ENCODE assay signal across 8 cellular contexts in genomic region chr2:64749446-64749845, GRCh38.
A peak's percentile ranks its signal among the peaks of the same experiment; 100 is the strongest.
DNase-seq lines count a peak whose midpoint lies in the region; ATAC-seq lines count a peak whose summit lies in the region.

No MANE protein-coding gene starts in this region.

- H3K27me3 Mint-ChIP-seq in CD4-positive, CD25-positive, alpha-beta regulatory T cell = no peaks in the 10 kb centered on the region

- H3K27me3 ChIP-seq in CD4-positive, CD25-positive, alpha-beta regulatory T cell (ENCODE audit: control insufficient read depth, insufficient read depth, low read length) = no peaks in the 10 kb centered on the region
- peaks cover 19% of the 10 kb centered on the region for H3K27me3 ChIP-seq in ectodermal cell (ENCODE audit: control insufficient read depth, insufficient read depth, low read length, poor library complexity, severe bottlenecking)
- no peaks in the 10 kb centered on the region for H3K27me3 ChIP-seq in neuron (ENCODE audit: insufficient read depth, low read length)

- DNase-seq in CD4-positive, CD25-positive, alpha-beta regulatory T cell = peak in 1 of 3 donors; percentile 50
- DNase-seq in NCI-H82 treated with DMSO at 0.1 percent for 48 hours (lab: John Stamatoyannopoulos, UW; ENCODE audit: unreplicated experiment) (peak; percentile 15), 8988T (no peak)
- DNase-seq in activated CD8-positive, alpha-beta memory T cell treated with anti-CD3 and anti-CD28 coated beads, Interleukin-2, amount 50 U/mL, for 4 hours = no peak
- DNase-seq in activated naive CD4-positive, alpha-beta T cell treated with anti-CD3 and anti-CD28 coated beads, Interleukin-2, amount 50 U/mL, for 72 hours (ENCODE audit: low spot score in 2 of 2) = no peak

- no peaks in the 10 kb centered on the region for H3K36me3 Mint-ChIP-seq in CD4-positive, CD25-positive, alpha-beta regulatory T cell
- H3K36me3 Mint-ChIP-seq in activated naive CD4-positive, alpha-beta T cell treated with anti-CD3 and anti-CD28 coated beads, Interleukin-2, amount 50 U/mL, for 72 hours = peaks cover 0 to 5% of the 10 kb centered on the region in 2 donors

- peak overlapping the region; percentile 89 for H3K27ac ChIP-seq in CD4-positive, CD25-positive, alpha-beta regulatory T cell (ENCODE audit: insufficient read depth, low read length, poor library complexity, severe bottlenecking)
- H3K27ac ChIP-seq in ectodermal cell (ENCODE audit: insufficient read depth, low read depth, low read length, poor library complexity, severe bottlenecking) = no peak overlapping the region

- peak overlapping the region; percentile 87 for H3K4me3 ChIP-seq in CD4-positive, CD25-positive, alpha-beta regulatory T cell (ENCODE audit: low read depth, low read length)
- peak overlapping the region; percentile 62 for H3K4me3 ChIP-seq in ectodermal cell (ENCODE audit: insufficient read depth, low read depth, low read length)
- H3K4me3 ChIP-seq in neuron (ENCODE audit: low read length) = peak overlapping the region; percentile 62

- peaks cover 18% of the 10 kb centered on the region for H3K4me1 ChIP-seq in CD4-positive, CD25-positive, alpha-beta regulatory T cell (ENCODE audit: control insufficient read depth, insufficient read depth, low read length, poor library complexity, severe bottlenecking)
- H3K4me1 ChIP-seq in ectodermal cell (ENCODE audit: control insufficient read depth, insufficient read depth, low read length) = peaks cover 5% of the 10 kb centered on the region
- H3K4me1 ChIP-seq in neuron (ENCODE audit: insufficient read depth, low read length) = peaks cover 17% of the 10 kb centered on the region

- H3K9me3 ChIP-seq in CD4-positive, CD25-positive, alpha-beta regulatory T cell (ENCODE audit: control insufficient read depth in 2 of 2, low read length in 2 of 2) = no peaks in the 10 kb centered on the region
- H3K9me3 ChIP-seq in ectodermal cell (ENCODE audit: control insufficient read depth, low read length) = no peaks in the 10 kb centered on the region
- no peaks in the 10 kb centered on the region for H3K9me3 ChIP-seq in neuron (ENCODE audit: low read length)

- ATAC-seq in CD4-positive, CD25-positive, alpha-beta regulatory T cell (ENCODE audit: low read depth in 2 of 2) = no peak
- ATAC-seq in HG03159 (IDR thresholded peaks at IDR 0.05; ENCODE audit: unreplicated experiment) = no peak
- ATAC-seq in activated naive CD4-positive, alpha-beta T cell treated with anti-CD3 and anti-CD28 coated beads, Interleukin-2, amount 50 U/mL, for 72 hours = no peak

- peaks cover 0 to under 1% (median 0%) of the 10 kb centered on the region in 7 donors for H3K9me3 Mint-ChIP-seq in CD4-positive, CD25-positive, alpha-beta regulatory T cell
- H3K9me3 Mint-ChIP-seq in activated naive CD4-positive, alpha-beta T cell treated with anti-CD3 and anti-CD28 coated beads, Interleukin-2, amount 50 U/mL, for 72 hours = no peaks in the 10 kb centered on the region

- H3K4me3 Mint-ChIP-seq in CD4-positive, CD25-positive, alpha-beta regulatory T cell = peak overlapping the region; percentile 91 to 99 (median 97)

- H3K4me1 Mint-ChIP-seq in CD4-positive, CD25-positive, alpha-beta regulatory T cell = peaks cover 20 to 31% (median 26%) of the 10 kb centered on the region in 4 donors

- 52 to 56% methylated on average over 4 of the region's 4 CpGs for WGBS in ectodermal cell, 2 experiments

- no peaks in the 10 kb centered on the region for H3K36me3 ChIP-seq in CD4-positive, CD25-positive, alpha-beta regulatory T cell (ENCODE audit: control insufficient read depth, insufficient read depth, low read length)
- no peaks in the 10 kb centered on the region for H3K36me3 ChIP-seq in ectodermal cell (ENCODE audit: control insufficient read depth, insufficient read depth, low read length)
- no peaks in the 10 kb centered on the region for H3K36me3 ChIP-seq in neuron (ENCODE audit: insufficient read depth, low read length)

- peak overlapping the region; percentile 72 for H2AFZ ChIP-seq in neuron (ENCODE audit: low read depth, low read length)

- H3K27ac Mint-ChIP-seq in CD4-positive, CD25-positive, alpha-beta regulatory T cell = peak overlapping the region; percentile 22 to 93 (median 92)
- peak overlapping the region in 1 of 2 donors; percentile 96 for H3K27ac Mint-ChIP-seq in activated naive CD4-positive, alpha-beta T cell treated with anti-CD3 and anti-CD28 coated beads, Interleukin-2, amount 50 U/mL, for 72 hours
